In genomic region chr2:205496777-205497176, GRCh38 we compare ENCODE assay signal across 18 cellular contexts.
DNase-seq lines count a peak whose midpoint lies in the region; ATAC-seq and TF ChIP-seq lines count a peak whose summit lies in the region.
"Had no signal": no experiment of that assay in that cellular context is flagged by ENCODE, and none has a peak within 500 bp of the region (broad histone marks: within the 10 kb centered on the region; RNA-seq: fewer than 3 reads in every experiment).

No MANE protein-coding gene starts in this region.

- H3K4me3 ChIP-seq in fibroblast of villous mesenchyme (ENCODE audit: low read depth, low read length) (no peak overlapping the region), skeletal muscle satellite cell (ENCODE audit: low read length) (no peak overlapping the region)
- H3K4me3 ChIP-seq: coronary artery, testis had no signal

- DNase-seq in GM03348 (ENCODE audit: low spot score) (peak; percentile 50), fibroblast of villous mesenchyme (ENCODE audit: low read depth) (peak; percentile 76), SK-N-DZ (ENCODE audit: low spot score) (no peak)
- DNase-seq: activated CD4-positive, alpha-beta T cell treated with anti-CD3 and anti-CD28 coated beads for 1 hour; activated CD8-positive, alpha-beta memory T cell treated with anti-CD3 and anti-CD28 coated beads, Interleukin-2, amount 10 ng/mL, durations not matched to agents 7 days and 5 days; activated effector memory CD4-positive, alpha-beta T cell treated with Interleukin-2 at 50 U/mL for 16 hours; anterior cingulate cortex; CD4-positive, alpha-beta memory T cell; hippocampal formation; Kasumi-1; NCI-H1417; stimulated activated CD4-positive, alpha-beta T cell treated with anti-CD3 and anti-CD28 coated beads, Interleukin-4, amount 100 ng/mL, for 4 hours; testis had no signal

- no peak overlapping the region for H3K9ac ChIP-seq in skeletal muscle satellite cell (ENCODE audit: low read depth, low read length)

- no peaks in the 10 kb centered on the region for H3K4me1 ChIP-seq in skeletal muscle satellite cell (ENCODE audit: control insufficient read depth, insufficient read depth, low read length)
- H3K4me1 ChIP-seq: testis had no signal

- TF ChIP-seq CTCF in fibroblast of villous mesenchyme (IDR thresholded peaks at IDR 0.05; ENCODE audit: insufficient read depth, low read depth, low read length) = no peak

- H3K27me3 ChIP-seq in skeletal muscle satellite cell (ENCODE audit: control insufficient read depth, insufficient read depth, low read length) = no peaks in the 10 kb centered on the region
- H3K27me3 ChIP-seq: testis had no signal

- peak overlapping the region; percentile 20 for H3K4me2 ChIP-seq in skeletal muscle satellite cell (ENCODE audit: low read length)

- H3K36me3 ChIP-seq in skeletal muscle satellite cell (ENCODE audit: insufficient read depth, low read length) = no peaks in the 10 kb centered on the region

- H3K9me3 ChIP-seq in skeletal muscle satellite cell (replicated peaks; ENCODE audit: low read length) = no peaks in the 10 kb centered on the region
- H3K9me3 ChIP-seq: testis had no signal

- ATAC-seq in SK-N-SH treated with all-trans-retinoic acid at 6 μM for 48 hours = peak; percentile 93
- ATAC-seq in HG02623 (IDR thresholded peaks at IDR 0.05; ENCODE audit: unreplicated experiment) = no peak
- no peak for ATAC-seq in GM19467 (IDR thresholded peaks at IDR 0.05; ENCODE audit: unreplicated experiment)
- ATAC-seq: activated CD8-positive, alpha-beta memory T cell treated with anti-CD3 and anti-CD28 coated beads, Interleukin-2, amount 10 ng/mL, durations not matched to agents 7 days and 5 days had no signal

TF ChIP-seq in SK-N-SH treated with all-trans-retinoic acid at 6 μM for 48 hours, 23 proteins besides CTCF, POLR2A, EP300 and RAD21:
- TF ChIP-seq ARNTL (CRISPR knock-in tag; IDR thresholded peaks at IDR 0.05; ENCODE audit: borderline replicate concordance, low read depth) = no peak
- no peak for TF ChIP-seq BACH2 (CRISPR knock-in tag; IDR thresholded peaks at IDR 0.05; ENCODE audit: borderline replicate concordance)
- no peak for TF ChIP-seq ZFP3 (CRISPR knock-in tag; IDR thresholded peaks at IDR 0.05)
- TF ChIP-seq CSDC2 (CRISPR knock-in tag; IDR thresholded peaks at IDR 0.05) = no peak
- no peak for TF ChIP-seq ZNF70 (CRISPR knock-in tag; IDR thresholded peaks at IDR 0.05)
- TF ChIP-seq CREB5 (CRISPR knock-in tag; IDR thresholded peaks at IDR 0.05; ENCODE audit: low read depth) = no peak
- TF ChIP-seq OSR1 (CRISPR knock-in tag; IDR thresholded peaks at IDR 0.05) = no peak
- no peak for TF ChIP-seq ZNF565 (CRISPR knock-in tag; conservative IDR thresholded peaks at IDR 0.05; ENCODE audit: low read depth)
- no peak for TF ChIP-seq ESRRG (CRISPR knock-in tag; IDR thresholded peaks at IDR 0.05)
- no peak for TF ChIP-seq ZFP30 (CRISPR knock-in tag; IDR thresholded peaks at IDR 0.05)
- TF ChIP-seq TCF4 (CRISPR knock-in tag; IDR thresholded peaks at IDR 0.05; ENCODE audit: borderline replicate concordance) = no peak
